ENCODE assay signal across 15 cellular contexts in genomic region chr2:147030966-147031760, GRCh38.
DNase-seq lines count a peak whose midpoint lies in the region; ATAC-seq and TF ChIP-seq lines count a peak whose summit lies in the region.
"Had no signal": no experiment of that assay in that cellular context is flagged by ENCODE, and none has a peak within 500 bp of the region (broad histone marks: within the 10 kb centered on the region; RNA-seq: fewer than 3 reads in every experiment).

No MANE protein-coding gene starts in this region.

- no peaks in the 10 kb centered on the region for H3K79me2 ChIP-seq in osteoblast (ENCODE audit: insufficient read depth, low read length)

- no peaks in the 10 kb centered on the region for H3K27me3 ChIP-seq in RWPE2 (ENCODE audit: insufficient read depth, poor library complexity, severe bottlenecking)
- H3K27me3 ChIP-seq in osteoblast (ENCODE audit: insufficient read depth, low read length) = no peaks in the 10 kb centered on the region
- H3K27me3 ChIP-seq in testis = no peaks in the 10 kb centered on the region
- H3K27me3 ChIP-seq: BE2C, esophagus squamous epithelium had no signal

- H2AFZ ChIP-seq in osteoblast (ENCODE audit: low read length) = no peak overlapping the region

- intact Hi-C loops in testis (cut with DNase I; ENCODE audit: low total_unique reads) = no loop called here

- no peaks in the 10 kb centered on the region for H3K36me3 ChIP-seq in RWPE2 (ENCODE audit: low read depth)
- no peaks in the 10 kb centered on the region for H3K36me3 ChIP-seq in osteoblast (ENCODE audit: insufficient read depth, low read length)
- no peaks in the 10 kb centered on the region for H3K36me3 ChIP-seq in testis (ENCODE audit: low read depth, missing control alignments)
- H3K36me3 ChIP-seq: BE2C, esophagus squamous epithelium had no signal

- peak overlapping the region; percentile 7 for H3K27ac ChIP-seq in RWPE2 (ENCODE audit: poor library complexity, severe bottlenecking)
- no peak overlapping the region for H3K27ac ChIP-seq in osteoblast (ENCODE audit: low read depth, low read length)
- H3K27ac ChIP-seq in testis = no peak overlapping the region
- H3K27ac ChIP-seq: KMS-11 had no signal

- no peak for TF ChIP-seq CTCF in RWPE2 (IDR thresholded peaks at IDR 0.05; ENCODE audit: poor library complexity, severe bottlenecking)
- TF ChIP-seq CTCF in fibroblast of pulmonary artery (IDR thresholded peaks at IDR 0.05; ENCODE audit: low read length, missing control alignments) = no peak
- TF ChIP-seq CTCF in osteoblast (IDR thresholded peaks at IDR 0.05; ENCODE audit: extremely low read depth, low read depth, low read length) = no peak
- no peak for TF ChIP-seq CTCF in testis (IDR thresholded peaks at IDR 0.05)

- WGBS in testis, 2 donors = 58 to 59% methylated on average over 6 of the region's 6 CpGs

- no peaks in the 10 kb centered on the region for H4K20me1 ChIP-seq in osteoblast (ENCODE audit: insufficient read depth, low read length)

- H3K4me3 ChIP-seq in RWPE2 (ENCODE audit: severe bottlenecking) (no peak overlapping the region), fibroblast of pulmonary artery (replicated peaks; ENCODE audit: low read depth, low read length) (no peak overlapping the region), osteoblast (ENCODE audit: insufficient read depth, low read length) (no peak overlapping the region), testis (no peak overlapping the region)
- H3K4me3 ChIP-seq: esophagus squamous epithelium had no signal

- H3K4me2 ChIP-seq in osteoblast (ENCODE audit: insufficient read depth, low read length) = peak overlapping the region; percentile 27
- H3K4me2 ChIP-seq: KMS-11 had no signal

- H3K9me3 ChIP-seq in RWPE2 (ENCODE audit: severe bottlenecking) (no peaks in the 10 kb centered on the region), osteoblast (ENCODE audit: low read depth, low read length) (no peaks in the 10 kb centered on the region), testis (no peaks in the 10 kb centered on the region)
- H3K9me3 ChIP-seq: BE2C, esophagus squamous epithelium had no signal

- TF ChIP-seq POLR2A in testis (IDR thresholded peaks at IDR 0.05) = no peak

- peaks cover 14% of the 10 kb centered on the region for H3K4me1 ChIP-seq in RWPE2 (ENCODE audit: insufficient read depth, poor library complexity, severe bottlenecking)
- H3K4me1 ChIP-seq in osteoblast (ENCODE audit: insufficient read depth, low read length) = peaks cover 32% of the 10 kb centered on the region
- H3K4me1 ChIP-seq in testis = no peaks in the 10 kb centered on the region
- H3K4me1 ChIP-seq: BE2C had no signal

- DNase-seq in H4 (ENCODE audit: low spot score) (peak; percentile 50), RWPE2 (ENCODE audit: low spot score) (no peak), fibroblast of pulmonary artery (ENCODE audit: low read depth) (peak; percentile 46), osteoblast (ENCODE audit: insufficient read length, low spot score, missing footprints) (peak; percentile 65), testis (no peak), anterior cingulate cortex (lab: John Stamatoyannopoulos, UW) (no peak), SKM-1 treated with dmso at 0.1 percent for 144 hours (lab: John Stamatoyannopoulos, UW; ENCODE audit: unreplicated experiment) (no peak)
- DNase-seq: activated T-cell treated with anti-CD3 and anti-CD28 coated beads, Interleukin-2, amount 50 U/mL, for 4 hours; BE2C; esophagus squamous epithelium; islet precursor cell; NCI-H2081 treated with DMSO at 0.1 percent for 48 hours; stimulated activated naive CD8-positive, alpha-beta T cell treated with anti-CD3 and anti-CD28 coated beads, Interleukin-15, Interleukin-2, amounts not matched to agents 100 U/mL and 50 U/mL, for 24 hours had no signal

- ATAC-seq in RWPE2 (ENCODE audit: low read depth) (peak; percentile 79), HG02798 (IDR thresholded peaks at IDR 0.05; ENCODE audit: poor library complexity, unreplicated experiment) (no peak)
- ATAC-seq: activated T-cell treated with anti-CD3 and anti-CD28 coated beads, Interleukin-2, amount 50 U/mL, for 4 hours; stimulated activated naive CD8-positive, alpha-beta T cell treated with anti-CD3 and anti-CD28 coated beads, Interleukin-15, Interleukin-2, amounts not matched to agents 100 U/mL and 50 U/mL, for 24 hours had no signal

Comparison
In these comparisons a context has a peak if more than half of its experiments do, and no peak if none do; other contexts are left out.
1. DNase-seq: peak in H4 (single experiment), fibroblast of pulmonary artery (single experiment) and osteoblast (single experiment); none in RWPE2 (single experiment), testis (single experiment), anterior cingulate cortex (0 of 58) and SKM-1 treated with dmso at 0.1 percent for 144 hours (single experiment).